In the genomic region with DNA sequence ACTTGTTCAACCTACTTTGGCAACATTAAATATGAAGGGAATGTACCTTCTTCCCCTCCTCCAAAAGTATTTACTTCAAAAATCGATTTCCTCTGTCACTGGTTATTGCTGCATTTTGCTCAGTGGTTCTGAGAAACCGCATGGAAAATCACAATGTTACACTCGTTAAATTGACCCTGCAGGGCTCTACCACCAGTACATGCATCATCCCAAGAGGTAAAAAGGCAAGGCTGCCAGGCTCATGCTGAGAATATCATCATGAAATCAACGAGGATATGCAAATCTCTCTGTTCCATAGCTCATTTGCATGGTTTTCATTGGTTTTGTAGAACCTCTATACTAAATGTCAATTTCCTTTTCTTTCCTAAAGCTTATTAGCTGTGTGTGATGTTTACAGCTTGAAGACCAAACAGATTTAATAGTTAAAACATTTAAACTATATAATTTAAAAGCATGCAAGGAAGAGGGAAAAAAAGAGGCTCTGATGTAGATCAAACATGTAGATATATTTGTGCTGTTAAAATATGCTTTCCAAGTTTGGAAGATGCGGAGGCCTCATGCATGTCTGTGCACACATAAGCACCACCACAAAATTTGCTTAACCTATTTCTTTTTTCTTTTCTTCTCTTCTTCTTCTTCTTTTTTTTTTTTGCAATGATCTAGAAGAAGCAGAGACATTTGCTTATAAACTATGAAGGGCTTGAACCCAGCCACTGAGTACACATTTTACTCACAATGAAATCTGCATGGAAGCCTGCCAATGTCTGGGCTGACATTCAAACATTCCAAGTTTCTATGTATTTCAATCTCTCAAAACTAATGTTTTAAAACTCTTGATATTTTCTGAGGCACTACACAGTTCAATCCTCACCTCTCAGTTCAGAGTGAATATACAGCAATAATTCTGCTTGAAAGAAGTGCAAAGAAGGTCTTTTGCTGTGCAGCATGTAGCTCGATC, we compare ENCODE assay signal across 11 cellular contexts.
DNase-seq lines count a peak whose midpoint lies in the region; ATAC-seq and TF ChIP-seq lines count a peak whose summit lies in the region.
"Had no signal": no experiment of that assay in that cellular context is flagged by ENCODE, and none has a peak within 500 bp of the region (broad histone marks: within the 10 kb centered on the region; RNA-seq: fewer than 3 reads in every experiment).

No MANE protein-coding gene starts in this region.

- H3K36me3 ChIP-seq in OCI-LY7 (ENCODE audit: insufficient read depth, low read length): no peaks in the 10 kb centered on the region
- H3K36me3 ChIP-seq: SJSA1, thoracic aorta had no signal

- BruUV-seq in OCI-LY7 (replicated peaks; lab: Mats Ljungman, UMichigan): no TSS peak

- CTCF ChIA-PET in OCI-LY7 (lab: Charles Lee; ENCODE audit: unreplicated experiment): no interaction called here

- no peaks in the 10 kb centered on the region for H3K9me2 ChIP-seq in OCI-LY7 (ENCODE audit: insufficient read depth, low read length)

- no peaks in the 10 kb centered on the region for H3K9me3 ChIP-seq in OCI-LY7 (ENCODE audit: low read length)
- H3K9me3 ChIP-seq: neutrophil, SJSA1, thoracic aorta had no signal

- H4K20me1 ChIP-seq in OCI-LY7 (ENCODE audit: insufficient read depth, low read length): no peaks in the 10 kb centered on the region

- H2AFZ ChIP-seq in OCI-LY7 (ENCODE audit: low read length): peak overlapping the region; percentile 90

- no peak overlapping the region for H3K4me3 ChIP-seq in OCI-LY7 (ENCODE audit: low read depth, low read length, poor library complexity, severe bottlenecking)
- H3K4me3 ChIP-seq: SJSA1, thoracic aorta had no signal

- POLR2A ChIA-PET in OCI-LY7 (lab: Charles Lee): interaction anchor here (0.7 to 4.4 kb wide), 7 partner anchors 9 to 151 kb away, joined by 3 to 14 read pairs (median 4); no protein-coding TSS in a partner anchor

- DNase-seq in OCI-LY7 (ENCODE audit: low spot score) (no peak), medulla oblongata (ENCODE audit: extremely low spot score) (peak; percentile 46), DMS79 treated with DMSO at 0.1 percent for 48 hours (lab: John Stamatoyannopoulos, UW) (no peak), putamen (ENCODE audit: low spot score) (no peak), NCI-H774 (lab: John Stamatoyannopoulos, UW) (no peak)
- no peak for DNase-seq in stimulated activated naive CD4-positive, alpha-beta T cell (lab: John Stamatoyannopoulos, UW)

- intact Hi-C loops in OCI-LY7 (cut with micrococcal nuclease; ENCODE audit: unreplicated experiment): loop anchor here (5.0 kb wide), 1 partner anchor 40 kb away; no protein-coding TSS in a partner anchor

- no peaks in the 10 kb centered on the region for H3K79me2 ChIP-seq in OCI-LY7 (ENCODE audit: insufficient read depth, low read depth, low read length)

- no peak for TF ChIP-seq CTCF in OCI-LY7 (conservative IDR thresholded peaks at IDR 0.05; ENCODE audit: low read length)

- peak overlapping the region; percentile 21 for H3K4me2 ChIP-seq in OCI-LY7 (ENCODE audit: low read length)

- peaks cover 30% of the 10 kb centered on the region for H3K4me1 ChIP-seq in OCI-LY7 (ENCODE audit: insufficient read depth, low read length, poor library complexity, severe bottlenecking)

- peak; percentile 39 for ATAC-seq in GM18508 (IDR thresholded peaks at IDR 0.05; ENCODE audit: insufficient read depth, unreplicated experiment)
- peak; percentile 69 for ATAC-seq in GM21619 (IDR thresholded peaks at IDR 0.05; ENCODE audit: unreplicated experiment)

- no peak overlapping the region for H3K27ac ChIP-seq in OCI-LY7 (ENCODE audit: low read depth, low read length, poor library complexity, severe bottlenecking)
- H3K27ac ChIP-seq: neutrophil, SJSA1, thoracic aorta had no signal
